1 cellular context compared by ENCODE assay signal in genomic region chr9:134185536-134186011, GRCh38.
TF ChIP-seq lines count a peak whose summit lies in the region.

No MANE protein-coding gene starts in this region.

TF ChIP-seq in WTC11, 78 proteins besides CTCF, POLR2A, EP300 and RAD21 (continued from another document):
- TF ChIP-seq TEAD4 (CRISPR knock-in tag; IDR thresholded peaks at IDR 0.05): no peak
